In genomic region chr2:11697103-11697871, GRCh38 we compare ENCODE assay signal across 8 cellular contexts. TPM values are rescaled to one million over a fixed set of nuclear protein-coding genes. Genes with fewer than 3 reads are reported as not detected.
DNase-seq lines count a peak whose midpoint lies in the region; ATAC-seq and TF ChIP-seq lines count a peak whose summit lies in the region.

No MANE protein-coding gene starts in this region.

- no peak overlapping the region; the same call in 1 of the 2 replicates for H3K4me3 ChIP-seq in PC-3 (ENCODE audit: low read length)
- H3K4me3 ChIP-seq in fibroblast of mammary gland (ENCODE audit: control insufficient read depth, low read depth, low read length), result no peak overlapping the region

- H3K36me3 Mint-ChIP-seq in progenitor cell of endocrine pancreas (ENCODE audit: insufficient read depth), result no peaks in the 10 kb centered on the region

- no peaks in the 10 kb centered on the region for H3F3A ChIP-seq in PC-3 (ENCODE audit: low read length, unreplicated experiment)

- H3K27ac Mint-ChIP-seq in progenitor cell of endocrine pancreas, result no peak overlapping the region

- no peaks in the 10 kb centered on the region for H3K9me3 Mint-ChIP-seq in progenitor cell of endocrine pancreas (ENCODE audit: low read depth)

- no peaks in the 10 kb centered on the region for H3K9me2 ChIP-seq in PC-3 (replicated peaks; ENCODE audit: low read length)

- no peaks in the 10 kb centered on the region for H3K79me2 ChIP-seq in PC-3 (ENCODE audit: low read length)

- POLR2A ChIA-PET in PC-3 (lab: Charles Lee; ENCODE audit: unreplicated experiment), result interaction anchor here (1.4 kb wide), 1 partner anchor 50 kb away, joined by 4 read pairs; the partner anchor contains the start of gene LPIN1

- no peaks in the 10 kb centered on the region for H3K36me3 ChIP-seq in PC-3 (ENCODE audit: low read depth, low read length)

- peak overlapping the region; percentile 67 for H3K9ac ChIP-seq in PC-3 (ENCODE audit: low read length)

- peaks cover 44% of the 10 kb centered on the region for H3K4me1 ChIP-seq in PC-3 (ENCODE audit: insufficient read depth, low read length)

- H3K4me3 Mint-ChIP-seq in progenitor cell of endocrine pancreas (ENCODE audit: low read depth), result no peak overlapping the region

- no peak for TF ChIP-seq CTCF in PC-3 (conservative IDR thresholded peaks at IDR 0.05; ENCODE audit: low read depth, low read length)
- no peak for TF ChIP-seq CTCF in fibroblast of mammary gland (conservative IDR thresholded peaks at IDR 0.05; ENCODE audit: control insufficient read depth, insufficient read depth, low read depth, low read length)
- no peak for TF ChIP-seq CTCF in omental fat pad (IDR thresholded peaks at IDR 0.05)
- TF ChIP-seq CTCF in progenitor cell of endocrine pancreas (IDR thresholded peaks at IDR 0.05; ENCODE audit: unreplicated experiment), result no peak

- no peaks in the 10 kb centered on the region for H4K20me1 ChIP-seq in PC-3 (ENCODE audit: low read length)

- peak overlapping the region; percentile 31 for H2AFZ ChIP-seq in PC-3 (ENCODE audit: low read length)

- no peaks in the 10 kb centered on the region for H3K4me1 Mint-ChIP-seq in progenitor cell of endocrine pancreas (ENCODE audit: low read depth)

- CTCF ChIA-PET in PC-3 (lab: Charles Lee), result interaction anchor here (1.1 to 1.6 kb wide), 6 partner anchors 9 to 82 kb away, joined by 3 to 13 read pairs (median 4); partner anchors contain the start of gene LPIN1

- no peaks in the 10 kb centered on the region for H3K9me3 ChIP-seq in PC-3 (ENCODE audit: low read length)

- intact Hi-C loops in PC-3 (cut with micrococcal nuclease), result loop anchor here (2.0 kb wide), 1 partner anchor 16 kb away; no protein-coding TSS in a partner anchor

- ATAC-seq in PC-3, result peak; percentile 79
- peak; percentile 42 for ATAC-seq in omental fat pad (ENCODE audit: low FRiP score)

- no peaks in the 10 kb centered on the region for H3K27me3 ChIP-seq in PC-3 (ENCODE audit: low read length)

- DNase-seq in CD1c-positive myeloid dendritic cell (ENCODE audit: extremely low spot score) (peak; percentile 67), PC-3 (peak; percentile 99), fibroblast of mammary gland (ENCODE audit: low read depth) (peak; percentile 83), omental fat pad (ENCODE audit: low spot score) (no peak), OCI-M1 (lab: John Stamatoyannopoulos, UW) (no peak), progenitor cell of endocrine pancreas (ENCODE audit: low spot score, unreplicated experiment) (no peak), cerebellar nuclear complex (lab: John Stamatoyannopoulos, UW) (no peak), T-helper 9 cell (no peak)

- peak overlapping the region; percentile 92 for H3K27ac ChIP-seq in PC-3 (ENCODE audit: low read length)

- H3K27me3 Mint-ChIP-seq in progenitor cell of endocrine pancreas, result peaks cover 12% of the 10 kb centered on the region

- peak overlapping the region; percentile 74 for H3K4me2 ChIP-seq in PC-3 (ENCODE audit: low read length)

- no TSS peak for BruUV-seq in PC-3 (replicated peaks; lab: Mats Ljungman, UMichigan)

RNA-seq across cellular contexts. Expression of gene NTSR2, which starts 27.3 kb away (rescaled TPM):
- not detected in 2 replicates for total RNA-seq in PC-3 (2014; rRNA removed)
- total RNA-seq in omental fat pad, result 1 to 10 TPM in 1 of 4 donors, under 1 TPM in 1, not detected in 2; 0.28 to 1.6 TPM
- total RNA-seq in progenitor cell of endocrine pancreas, result not detected in 2 replicates

RNA-seq across cellular contexts. Expression of gene LPIN1, which starts 49.1 kb away (rescaled TPM):
- total RNA-seq in PC-3 (2014; rRNA removed) (40.9 and 46.9 TPM in 2 replicates), omental fat pad (100 to 1,000 TPM in 1 of 4 donors, 10 to 100 TPM in 3; 72.8 to 104 (median 89.1) TPM), progenitor cell of endocrine pancreas (18.3 and 23.5 TPM in 2 replicates)

Comparison
In these comparisons a context has a peak if more than half of its experiments do, and no peak if none do; other contexts are left out.
1. DNase-seq: peak in CD1c-positive myeloid dendritic cell (single experiment), PC-3 (single experiment) and fibroblast of mammary gland (single experiment); none in omental fat pad (single experiment), OCI-M1 (single experiment), progenitor cell of endocrine pancreas (single experiment), cerebellar nuclear complex (0 of 2) and T-helper 9 cell (single experiment).